Comparison of ENCODE assay signal across 8 cellular contexts in genomic region chr2:171159326-171160118, GRCh38. TPM values are rescaled to one million over a fixed set of nuclear protein-coding genes. Genes with fewer than 3 reads are reported as not detected.
DNase-seq lines count a peak whose midpoint lies in the region; ATAC-seq and TF ChIP-seq lines count a peak whose summit lies in the region.

No MANE protein-coding gene starts in this region.

- H3K27ac ChIP-seq in HUES64 (ENCODE audit: low read depth, low read length) (peak overlapping the region; percentile 98), thyroid gland (peak overlapping the region; percentile 86 to 98 (median 96))

- peak in 1 of 2 donors; percentile 48 for TF ChIP-seq POLR2A in thyroid gland (IDR thresholded peaks at IDR 0.05)

- intact Hi-C loops in Right ventricle myocardium inferior (cut with DNase I): loop anchor here (1.0 to 5.0 kb wide), 3 partner anchors 186 to 275 kb away; partner anchors contain the start of gene DCAF17
- intact Hi-C loops in thyroid gland (cut with DNase I): loop anchor here (5.0 to 10.0 kb wide), 2 partner anchors 192 to 255 kb away; no protein-coding TSS in a partner anchor

- H3K27ac Mint-ChIP-seq in activated naive CD8-positive, alpha-beta T cell: peak overlapping the region; percentile 96
- peak overlapping the region; percentile 78 for H3K27ac Mint-ChIP-seq in osteocyte (ENCODE audit: unreplicated experiment)

- peak; percentile 44 for DNase-seq in BJ (ENCODE audit: low read depth)
- peak; percentile 77 for DNase-seq in SK-N-DZ (ENCODE audit: low spot score)
- DNase-seq in Right ventricle myocardium inferior (ENCODE audit: missing footprints): peak; percentile 72
- no peak for DNase-seq in osteocyte (ENCODE audit: extremely low spot score, unreplicated experiment)
- peak; percentile 55 to 60 for DNase-seq in thyroid gland

- H3K27me3 ChIP-seq in BJ (ENCODE audit: control insufficient read depth, insufficient read depth, low read length): no peaks in the 10 kb centered on the region
- no peaks in the 10 kb centered on the region for H3K27me3 ChIP-seq in HUES64 (ENCODE audit: insufficient read depth, low read length)
- no peaks in the 10 kb centered on the region for H3K27me3 ChIP-seq in thyroid gland

- CTCF ChIA-PET in BJ (lab: Yijun Ruan, JAX): interaction anchor here (0.8 to 4.3 kb wide), 7 partner anchors 10 to 257 kb away, joined by 3 to 19 read pairs (median 4); partner anchors contain the start of gene GORASP2

- H3K9me3 Mint-ChIP-seq in activated naive CD8-positive, alpha-beta T cell (ENCODE audit: low read depth): no peaks in the 10 kb centered on the region
- H3K9me3 Mint-ChIP-seq in osteocyte (ENCODE audit: unreplicated experiment): no peaks in the 10 kb centered on the region

- H3K36me3 ChIP-seq in BJ (ENCODE audit: control insufficient read depth, insufficient read depth, low read length) (no peaks in the 10 kb centered on the region), HUES64 (ENCODE audit: insufficient read depth, low read length) (no peaks in the 10 kb centered on the region), thyroid gland (no peaks in the 10 kb centered on the region)

- no peaks in the 10 kb centered on the region for H3K27me3 Mint-ChIP-seq in activated naive CD8-positive, alpha-beta T cell
- no peaks in the 10 kb centered on the region for H3K27me3 Mint-ChIP-seq in osteocyte (ENCODE audit: unreplicated experiment)

- WGBS in HUES64: under 1% methylated on average over 38 of the region's 38 CpGs
- 0% methylated on average over 25 to 26 of the region's 38 CpGs for WGBS in thyroid gland, 2 donors

- H3K4me3 ChIP-seq in BJ (ENCODE audit: low read depth, low read length) (peak overlapping the region; percentile 85), HUES64 (ENCODE audit: low read length) (peak overlapping the region; percentile 97), thyroid gland (replicated peaks in 1 of 3) (peak overlapping the region in 2 of 3 donors; percentile 66 to 94)

- H3K9me3 ChIP-seq in HUES64 (ENCODE audit: insufficient read depth, low read depth, low read length) (no peaks in the 10 kb centered on the region), thyroid gland (no peaks in the 10 kb centered on the region)

- H3K4me3 Mint-ChIP-seq in activated naive CD8-positive, alpha-beta T cell: peak overlapping the region; percentile 97
- peak overlapping the region; percentile 86 for H3K4me3 Mint-ChIP-seq in osteocyte (ENCODE audit: unreplicated experiment)

- no peaks in the 10 kb centered on the region for H3K36me3 Mint-ChIP-seq in activated naive CD8-positive, alpha-beta T cell
- no peaks in the 10 kb centered on the region for H3K36me3 Mint-ChIP-seq in osteocyte (ENCODE audit: unreplicated experiment)

- TF ChIP-seq CTCF in BJ (IDR thresholded peaks at IDR 0.05; ENCODE audit: insufficient read depth, low read depth, low read length) (peak; percentile 62), osteocyte (IDR thresholded peaks at IDR 0.05) (peak; percentile 70), thyroid gland (IDR thresholded peaks at IDR 0.05) (peak in 5 of 6 experiments; percentile 14 to 67 (median 60))

- POLR2A ChIA-PET in BJ (lab: Charles Lee): interaction anchor here (0.7 kb wide), 1 partner anchor 11 kb away, joined by 22 read pairs; no protein-coding TSS in a partner anchor

- ATAC-seq in GM19023 (IDR thresholded peaks at IDR 0.05; ENCODE audit: unreplicated experiment) (peak; percentile 7), Right ventricle myocardium inferior (peak; percentile 30)

- peak overlapping the region; percentile 95 for H3K9ac ChIP-seq in HUES64 (ENCODE audit: low read depth, low read length)

- H3K4me1 Mint-ChIP-seq in activated naive CD8-positive, alpha-beta T cell (ENCODE audit: low read depth): peaks cover 62% of the 10 kb centered on the region
- H3K4me1 Mint-ChIP-seq in osteocyte (ENCODE audit: unreplicated experiment): peaks cover 46% of the 10 kb centered on the region

- H3K4me1 ChIP-seq in HUES64 (ENCODE audit: insufficient read depth, low read length) (peaks cover 51% of the 10 kb centered on the region), thyroid gland (peaks cover 8 to 9% of the 10 kb centered on the region in 2 donors)

RNA-seq across cellular contexts. Expression of gene TLK1, which starts 1.2 kb away (rescaled TPM):
- polyA plus RNA-seq in BJ (2011; rRNA removed): 6.4 and 18.2 TPM in 2 replicates
- 10.2 and 17.0 TPM in 2 replicates for polyA minus RNA-seq in BJ (2011; rRNA and poly(A)+ RNA removed)
- 42.4 TPM for polyA plus RNA-seq in HUES64 (2013, experiment 1 of 2)
- polyA plus RNA-seq in HUES64 (2013, experiment 2 of 2): 40.8 TPM
- polyA plus RNA-seq in SK-N-DZ (2014; cell fraction: cytosol; rRNA removed): 7.3 and 9.2 TPM in 2 replicates
- 8.2 and 8.8 TPM in 2 replicates for polyA plus RNA-seq in SK-N-DZ (2014; cell fraction: nucleus; rRNA removed)
- total RNA-seq in Right ventricle myocardium inferior (26.7 TPM), osteocyte (84.3 and 86.5 TPM in 2 replicates), thyroid gland (10 to 100 TPM; 41.0 to 57.6 (median 51.6) TPM)
